19 cellular contexts compared by ENCODE assay signal in the genomic region with DNA sequence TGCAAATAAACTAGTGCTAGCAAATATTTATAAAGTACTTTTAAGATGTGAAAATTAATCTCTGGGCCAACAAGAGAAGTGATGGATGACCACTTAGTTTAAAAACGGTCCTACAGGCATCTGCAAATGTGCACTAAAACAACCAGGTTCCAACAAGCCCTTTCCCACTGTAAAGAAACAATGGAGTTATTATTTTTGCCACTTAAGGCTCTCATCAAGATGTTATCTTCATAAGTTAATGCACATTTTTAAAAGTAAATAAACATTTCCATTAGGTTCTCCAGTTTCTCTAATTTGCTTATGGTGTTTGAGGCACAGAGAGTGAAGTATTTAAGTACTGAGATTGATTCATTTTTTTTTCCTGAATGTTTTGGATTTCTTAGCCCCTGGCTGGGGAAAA. TPM values are rescaled to one million over a fixed set of nuclear protein-coding genes. Genes with fewer than 3 reads are reported as not detected.
A peak's percentile ranks its signal among the peaks of the same experiment; 100 is the strongest.
DNase-seq lines count a peak whose midpoint lies in the region; ATAC-seq and TF ChIP-seq lines count a peak whose summit lies in the region.
"Had no signal": no experiment of that assay in that cellular context is flagged by ENCODE, and none has a peak within 500 bp of the region (broad histone marks: within the 10 kb centered on the region; RNA-seq: fewer than 3 reads in every experiment).

No MANE protein-coding gene starts in this region.

- H3K4me3 ChIP-seq in HEK293 (ENCODE audit: low read depth, low read length): no peak overlapping the region
- no peak overlapping the region for H3K4me3 ChIP-seq in rectal smooth muscle tissue (ENCODE audit: low read length)
- H3K4me3 ChIP-seq in mesendoderm (ENCODE audit: low read length): no peak overlapping the region
- H3K4me3 ChIP-seq: GM12878, SK-N-MC had no signal

- H3K27me3 ChIP-seq in rectal smooth muscle tissue (ENCODE audit: control insufficient read depth, insufficient read depth, low read length): no peaks in the 10 kb centered on the region
- no peaks in the 10 kb centered on the region for H3K27me3 ChIP-seq in mesendoderm (ENCODE audit: insufficient read depth, low read length, poor library complexity)

- H4K5ac ChIP-seq in mesendoderm (ENCODE audit: low read length): no peak overlapping the region

- DNase-seq in EH (ENCODE audit: low read depth) (peak; percentile 31), NCI-H774 (lab: John Stamatoyannopoulos, UW) (peak; percentile 3), mesendoderm (no peak)
- DNase-seq: AML-193, Kasumi-1, MM.1S, NCI-H1092, NCI-H1694 treated with DMSO at 0.1 percent for 48 hours, NCI-H2171, NCI-H69, SHP77, T-cell had no signal

- H3K36me3 ChIP-seq in HEK293 (ENCODE audit: control insufficient read depth in 2 of 2, insufficient read depth in 1 of 2, low read length in 2 of 2) (no peaks in the 10 kb centered on the region), rectal smooth muscle tissue (ENCODE audit: control insufficient read depth, insufficient read depth, low read length) (no peaks in the 10 kb centered on the region), mesendoderm (ENCODE audit: control insufficient read depth, insufficient read depth, low read length) (no peaks in the 10 kb centered on the region)

- H3K9ac ChIP-seq in rectal smooth muscle tissue (ENCODE audit: low read length) (no peak overlapping the region), mesendoderm (ENCODE audit: low read length) (no peak overlapping the region)

- CTCF ChIA-PET in HEK293 (lab: Yijun Ruan, JAX): no interaction called here

- H3K27ac ChIP-seq in HEK293 (ENCODE audit: extremely low read depth, low read depth, low read length): no peak overlapping the region
- peak overlapping the region; percentile 3 for H3K27ac ChIP-seq in rectal smooth muscle tissue (ENCODE audit: low read depth, low read length)
- no peak overlapping the region for H3K27ac ChIP-seq in mesendoderm (ENCODE audit: low read depth, low read length)
- H3K27ac ChIP-seq: SK-N-MC had no signal

- no CpG with 5 or more reads among the region's 1 CpG for whole genome bisulfite sequencing in mesendoderm (ENCODE audit: extremely low coverage, insufficient coverage, low lambda C conversion rate)

- no peaks in the 10 kb centered on the region for H3K79me1 ChIP-seq in mesendoderm (ENCODE audit: low read length)

- H2BK15ac ChIP-seq in mesendoderm (replicated peaks; ENCODE audit: low read depth): no peak overlapping the region

- ATAC-seq in GM21526 (IDR thresholded peaks at IDR 0.05; ENCODE audit: low FRiP score, unreplicated experiment) (no peak), GM21390 (IDR thresholded peaks at IDR 0.05; ENCODE audit: unreplicated experiment) (no peak)
- ATAC-seq: GM12878, T-cell had no signal

- no peak overlapping the region for H3K18ac ChIP-seq in mesendoderm (ENCODE audit: low read length)

- TF ChIP-seq CTCF in HEK293 (tag by site-specific recombination; IDR thresholded peaks at IDR 0.05): no peak

- H2BK120ac ChIP-seq in mesendoderm (ENCODE audit: low read depth, low read length): no peak overlapping the region

- H3K56ac ChIP-seq in mesendoderm (ENCODE audit: low read length): no peak overlapping the region

- no peak overlapping the region for H2AK5ac ChIP-seq in mesendoderm (ENCODE audit: low read length)

- H4K8ac ChIP-seq in mesendoderm (ENCODE audit: low read depth, low read length): no peak overlapping the region

- no peak overlapping the region for H3K4me2 ChIP-seq in mesendoderm (ENCODE audit: low read length)

- H3K79me2 ChIP-seq in mesendoderm (ENCODE audit: control insufficient read depth, insufficient read depth, low read length): no peaks in the 10 kb centered on the region

- POLR2A ChIA-PET in HEK293 (lab: Yijun Ruan, JAX): no interaction called here

- H3K4ac ChIP-seq in mesendoderm (ENCODE audit: low read depth, low read length): no peak overlapping the region

- H3K9me3 ChIP-seq in HEK293 (ENCODE audit: control insufficient read depth, insufficient read depth, low read depth, low read length): no peaks in the 10 kb centered on the region

- H2BK5ac ChIP-seq in mesendoderm (ENCODE audit: low read length): no peak overlapping the region

- no peak overlapping the region for H3K23ac ChIP-seq in mesendoderm (ENCODE audit: low read length)

- H3K4me1 ChIP-seq in HEK293 (ENCODE audit: control insufficient read depth, insufficient read depth, low read length) (no peaks in the 10 kb centered on the region), rectal smooth muscle tissue (ENCODE audit: control insufficient read depth, insufficient read depth, low read length) (peaks cover 13% of the 10 kb centered on the region), mesendoderm (ENCODE audit: control insufficient read depth, low read depth, low read length) (no peaks in the 10 kb centered on the region)

TF ChIP-seq in HEK293, 187 proteins besides CTCF, POLR2A, EP300 and RAD21:
- no peak for TF ChIP-seq GFI1B (tag by site-specific recombination; IDR thresholded peaks at IDR 0.05)
- peak; percentile 49; the same call in 1 of the 2 replicates for TF ChIP-seq WT1 (tag by site-specific recombination; IDR thresholded peaks at IDR 0.05)
- TF ChIP-seq, protein P1, sequence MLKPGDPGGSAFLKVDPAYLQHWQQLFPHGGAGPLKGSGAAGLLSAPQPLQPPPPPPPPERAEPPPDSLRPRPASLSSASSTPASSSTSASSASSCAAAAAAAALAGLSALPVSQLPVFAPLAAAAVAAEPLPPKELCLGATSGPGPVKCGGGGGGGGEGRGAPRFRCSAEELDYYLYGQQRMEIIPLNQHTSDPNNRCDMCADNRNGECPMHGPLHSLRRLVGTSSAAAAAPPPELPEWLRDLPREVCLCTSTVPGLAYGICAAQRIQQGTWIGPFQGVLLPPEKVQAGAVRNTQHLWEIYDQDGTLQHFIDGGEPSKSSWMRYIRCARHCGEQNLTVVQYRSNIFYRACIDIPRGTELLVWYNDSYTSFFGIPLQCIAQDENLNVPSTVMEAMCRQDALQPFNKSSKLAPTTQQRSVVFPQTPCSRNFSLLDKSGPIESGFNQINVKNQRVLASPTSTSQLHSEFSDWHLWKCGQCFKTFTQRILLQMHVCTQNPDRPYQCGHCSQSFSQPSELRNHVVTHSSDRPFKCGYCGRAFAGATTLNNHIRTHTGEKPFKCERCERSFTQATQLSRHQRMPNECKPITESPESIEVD (tag by site-specific recombination; IDR thresholded peaks at IDR 0.05): peak; percentile 34; the same call in 1 of the 2 replicates
- peak; percentile 66; the same call in 1 of the 2 replicates for TF ChIP-seq OSR2 (tag by site-specific recombination; IDR thresholded peaks at IDR 0.05)
- TF ChIP-seq ZNF621 (tag by site-specific recombination; IDR thresholded peaks at IDR 0.05): no peak
- peak; percentile 61 for TF ChIP-seq GLIS1 (tag by site-specific recombination; IDR thresholded peaks at IDR 0.05)

RNA-seq across cellular contexts. Expression of a gene that starts 20.9 kb away (rescaled TPM):
- polyA plus RNA-seq in mesendoderm (2013, experiment 1 of 2): 0.17 TPM
- 0.11 TPM for polyA plus RNA-seq in mesendoderm (2013, experiment 2 of 2)
- polyA plus RNA-seq: CD14-positive monocyte had no signal
